ENCODE assay signal across 18 cellular contexts in the genomic region with DNA sequence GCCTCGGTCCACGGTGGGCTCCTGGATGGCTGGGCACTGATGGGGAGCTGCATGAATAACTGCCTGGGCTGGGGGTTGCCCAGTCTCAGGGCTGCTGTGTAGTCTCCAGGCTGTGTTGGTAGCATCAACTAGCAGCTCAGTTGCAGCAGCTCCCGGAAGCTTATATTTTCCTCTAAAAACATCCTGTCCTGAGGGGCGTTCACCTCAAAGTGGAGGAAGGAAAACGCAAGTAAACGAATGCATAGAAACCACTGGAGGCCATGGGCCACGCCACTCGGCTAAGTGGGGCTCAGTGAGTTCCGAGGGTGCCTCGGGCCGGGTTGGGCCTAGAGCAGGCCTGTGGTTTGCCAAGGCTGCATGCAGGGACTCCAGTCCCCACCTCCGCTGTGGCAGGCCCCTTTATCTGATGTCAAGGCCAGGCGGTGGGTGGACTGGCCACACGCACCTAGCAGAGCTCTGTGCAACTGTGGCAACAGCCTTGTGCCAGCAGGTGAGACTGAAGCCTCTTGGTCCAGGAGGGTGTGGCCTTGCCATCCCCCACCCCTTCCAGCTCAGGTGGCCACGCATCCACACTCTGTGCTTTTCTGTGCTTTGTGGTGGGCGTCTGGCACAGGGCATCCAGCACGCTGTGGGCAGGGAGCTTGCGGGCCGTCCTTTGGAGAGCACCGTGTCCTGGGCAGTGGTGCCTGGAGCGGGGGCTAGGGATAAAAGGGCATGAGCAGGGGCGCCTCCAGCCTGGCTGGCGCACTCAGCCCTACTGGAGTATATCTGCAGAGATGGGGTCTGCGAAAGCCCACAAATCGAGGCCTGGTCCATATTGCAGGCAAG. TPM values are rescaled to one million over a fixed set of nuclear protein-coding genes. Genes with fewer than 3 reads are reported as not detected.
A peak's percentile ranks its signal among the peaks of the same experiment; 100 is the strongest.
DNase-seq lines count a peak whose midpoint lies in the region; ATAC-seq and TF ChIP-seq lines count a peak whose summit lies in the region.
"Had no signal": no experiment of that assay in that cellular context is flagged by ENCODE, and none has a peak within 500 bp of the region (broad histone marks: within the 10 kb centered on the region; RNA-seq: fewer than 3 reads in every experiment).

No MANE protein-coding gene starts in this region.

- WGBS in smooth muscle cell (ENCODE audit: low lambda C conversion rate), result 95% methylated on average over 25 of the region's 25 CpGs

- peak overlapping the region; percentile 67 for H3K4me3 Mint-ChIP-seq in activated naive CD8-positive, alpha-beta T cell treated with anti-CD3 and anti-CD28 coated beads, Interleukin-2, amount 50 U/mL, for 24 hours
- H3K4me3 Mint-ChIP-seq in neural crest cell, result no peak overlapping the region

- H3F3A ChIP-seq in smooth muscle cell (ENCODE audit: low read depth), result no peaks in the 10 kb centered on the region

- POLR2A ChIA-PET in RWPE1 (lab: Yijun Ruan, JAX; ENCODE audit: low non-redundant PET), result no interaction called here
- POLR2A ChIA-PET in GM10248 (lab: Yijun Ruan, JAX), result interaction anchor here (0.9 kb wide), 1 partner anchor 15 kb away, joined by 3 read pairs; the partner anchor contains the start of gene TCF7

- H3K9me3 Mint-ChIP-seq in activated naive CD8-positive, alpha-beta T cell treated with anti-CD3 and anti-CD28 coated beads, Interleukin-2, amount 50 U/mL, for 24 hours, result no peaks in the 10 kb centered on the region
- H3K9me3 Mint-ChIP-seq in neural crest cell, result no peaks in the 10 kb centered on the region

- CTCF ChIA-PET in RWPE1 (lab: Yijun Ruan, JAX) (interaction anchor here (0.5 to 7.9 kb wide), 4 partner anchors 10 to 1010 kb away, joined by 3 to 39 read pairs (median 8); no protein-coding TSS in a partner anchor), GM10248 (lab: Yijun Ruan, JAX) (interaction anchor here (0.7 to 15.2 kb wide), 4 partner anchors 8 to 89 kb away, joined by 3 to 111 read pairs (median 3); no protein-coding TSS in a partner anchor)

- H3K27me3 Mint-ChIP-seq in activated naive CD8-positive, alpha-beta T cell treated with anti-CD3 and anti-CD28 coated beads, Interleukin-2, amount 50 U/mL, for 24 hours, result no peaks in the 10 kb centered on the region
- H3K27me3 Mint-ChIP-seq in neural crest cell (ENCODE audit: low read depth), result no peaks in the 10 kb centered on the region

- H3K4me3 ChIP-seq in smooth muscle cell, result no peak overlapping the region
- H3K4me3 ChIP-seq: MG63, ovary, sigmoid colon, SK-N-MC had no signal

- H3K36me3 ChIP-seq in smooth muscle cell (ENCODE audit: low read depth), result no peaks in the 10 kb centered on the region
- H3K36me3 ChIP-seq: ovary had no signal

- peaks cover 23% of the 10 kb centered on the region for H3K36me3 Mint-ChIP-seq in activated naive CD8-positive, alpha-beta T cell treated with anti-CD3 and anti-CD28 coated beads, Interleukin-2, amount 50 U/mL, for 24 hours (ENCODE audit: low read depth)
- no peaks in the 10 kb centered on the region for H3K36me3 Mint-ChIP-seq in neural crest cell (ENCODE audit: low read depth)

- H3K27ac ChIP-seq in RWPE1 (peak overlapping the region; percentile 23), smooth muscle cell (ENCODE audit: low read depth) (no peak overlapping the region)
- H3K27ac ChIP-seq: ovary, sigmoid colon, SK-N-MC had no signal

- H3K9ac ChIP-seq in smooth muscle cell (ENCODE audit: low read depth), result no peak overlapping the region

- no peak for TF ChIP-seq CTCF in RWPE1 (conservative IDR thresholded peaks at IDR 0.05; ENCODE audit: low read depth)
- TF ChIP-seq CTCF in neural crest cell (conservative IDR thresholded peaks at IDR 0.05), result no peak
- no peak for TF ChIP-seq CTCF in smooth muscle cell (IDR thresholded peaks at IDR 0.05; ENCODE audit: borderline replicate concordance, insufficient read depth, poor library complexity, severe bottlenecking)
- TF ChIP-seq CTCF in GM10248 (IDR thresholded peaks at IDR 0.05; ENCODE audit: control extremely low read depth, extremely low read depth, low read depth, missing control alignments), result no peak

- peaks cover 100% of the 10 kb centered on the region for H4K20me1 ChIP-seq in smooth muscle cell (ENCODE audit: low read depth)

- peak overlapping the region; percentile 95 for H3K27ac Mint-ChIP-seq in activated naive CD8-positive, alpha-beta T cell treated with anti-CD3 and anti-CD28 coated beads, Interleukin-2, amount 50 U/mL, for 24 hours
- peak overlapping the region; percentile 57 for H3K27ac Mint-ChIP-seq in neural crest cell (ENCODE audit: unreplicated experiment)

- H2AFZ ChIP-seq in smooth muscle cell (ENCODE audit: low read depth), result no peak overlapping the region

- peaks cover 3% of the 10 kb centered on the region for H3K79me2 ChIP-seq in smooth muscle cell (ENCODE audit: low read depth)

- H3K4me2 ChIP-seq in smooth muscle cell, result no peak overlapping the region

- peaks cover 97% of the 10 kb centered on the region for H3K4me1 Mint-ChIP-seq in activated naive CD8-positive, alpha-beta T cell treated with anti-CD3 and anti-CD28 coated beads, Interleukin-2, amount 50 U/mL, for 24 hours
- H3K4me1 Mint-ChIP-seq in neural crest cell, result peaks cover 13% of the 10 kb centered on the region

- no peaks in the 10 kb centered on the region for H3K9me3 ChIP-seq in smooth muscle cell (replicated peaks; ENCODE audit: low read depth)
- H3K9me3 ChIP-seq: MG63, ovary, sigmoid colon had no signal

- H3K4me1 ChIP-seq in smooth muscle cell (ENCODE audit: low read depth), result no peaks in the 10 kb centered on the region

- no peaks in the 10 kb centered on the region for H3K27me3 ChIP-seq in smooth muscle cell (ENCODE audit: low read depth)
- H3K27me3 ChIP-seq: MG63, ovary, sigmoid colon had no signal

- peak; percentile 72 for DNase-seq in activated CD8-positive, alpha-beta memory T cell treated with anti-CD3 and anti-CD28 coated beads, Interleukin-2, amount 50 U/mL, for 48 hours
- DNase-seq in activated CD8-positive, alpha-beta memory T cell treated with anti-CD3 and anti-CD28 coated beads, Interleukin-2, amount 50 U/mL, for 4 hours, result no peak
- DNase-seq in RWPE1 (ENCODE audit: low spot score) (no peak), neural crest cell (ENCODE audit: low read depth, low spot score) (no peak), smooth muscle cell (lab: John Stamatoyannopoulos, UW; ENCODE audit: unreplicated experiment) (no peak), GM10248 (ENCODE audit: extremely low spot score) (no peak)
- DNase-seq in activated naive CD8-positive, alpha-beta T cell treated with anti-CD3 and anti-CD28 coated beads, Interleukin-2, amount 50 U/mL, for 24 hours, result no peak
- DNase-seq: MG63; midbrain; NCI-H187 treated with DMSO at 0.1 percent for 48 hours; NCI-H510A treated with DMSO at 0.1 percent for 48 hours; OCI-M1; sigmoid colon; stimulated activated CD4-positive, alpha-beta T cell treated with anti-CD3 and anti-CD28 coated beads, Interleukin-2, amount 100 ng/mL, for 48 hours; stimulated activated CD8-positive, alpha-beta memory T cell treated with anti-CD3 and anti-CD28 coated beads, Interleukin-4, amount 100 ng/mL, for 48 hours had no signal

- no peak for ATAC-seq in activated naive CD8-positive, alpha-beta T cell treated with anti-CD3 and anti-CD28 coated beads, Interleukin-2, amount 50 U/mL, for 24 hours
- no peak for ATAC-seq in GM18858 (IDR thresholded peaks at IDR 0.05; ENCODE audit: unreplicated experiment)

RNA-seq across cellular contexts. Expression of gene TCF7, which starts 15.1 kb away (rescaled TPM):
- total RNA-seq in neural crest cell, result 18.0 and 19.3 TPM in 2 replicates
- 1.8 and 3.2 TPM in 2 replicates for total RNA-seq in smooth muscle cell
- 3.4 and 10.8 TPM in 2 replicates for polyA plus RNA-seq in smooth muscle cell

RNA-seq across cellular contexts. Expression of gene SKP1, which starts 47.1 kb away (rescaled TPM):
- total RNA-seq in neural crest cell (329 and 340 TPM in 2 replicates), smooth muscle cell (620 and 658 TPM in 2 replicates)
- polyA plus RNA-seq in smooth muscle cell, result 735 and 739 TPM in 2 replicates
